8 cellular contexts compared by ENCODE assay signal in the genomic region with DNA sequence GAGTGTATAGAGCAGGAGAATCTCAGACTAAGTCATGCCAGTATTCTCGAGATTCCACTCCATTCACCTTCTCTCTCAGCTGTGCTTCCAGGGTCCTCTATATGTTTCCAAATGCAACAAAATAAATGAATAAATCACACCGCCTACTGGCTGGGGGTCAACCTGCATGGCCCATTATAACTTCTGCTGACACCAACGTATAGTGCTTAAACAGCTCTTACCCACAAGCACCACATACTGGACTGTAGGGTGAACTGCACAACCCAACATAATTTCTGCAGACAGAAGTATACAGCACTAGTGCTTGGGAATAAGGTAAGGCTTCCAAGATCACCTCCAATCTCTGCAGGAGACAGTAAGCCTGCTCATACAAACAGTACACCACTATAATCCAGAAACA. TPM values are rescaled to one million over a fixed set of nuclear protein-coding genes. Genes with fewer than 3 reads are reported as not detected.
DNase-seq lines count a peak whose midpoint lies in the region; ATAC-seq and TF ChIP-seq lines count a peak whose summit lies in the region.

No MANE protein-coding gene starts in this region.

- DNase-seq in AG08396 (ENCODE audit: low spot score) (peak; percentile 12), fibroblast of pulmonary artery (ENCODE audit: low read depth) (peak; percentile 37), NCI-H1092 treated with DMSO at 0.1 percent for 48 hours (lab: John Stamatoyannopoulos, UW) (no peak), suprapubic skin (ENCODE audit: low spot score in 2 of 2) (no peak), anterior cingulate cortex (lab: John Stamatoyannopoulos, UW) (no peak)

- TF ChIP-seq CTCF in OCI-LY1 (IDR thresholded peaks at IDR 0.05; ENCODE audit: low read length), result peak; percentile 80
- TF ChIP-seq CTCF in fibroblast of pulmonary artery (IDR thresholded peaks at IDR 0.05; ENCODE audit: low read length, missing control alignments), result peak; percentile 47
- TF ChIP-seq CTCF in suprapubic skin (IDR thresholded peaks at IDR 0.05), result no peak

- no peaks in the 10 kb centered on the region for H3K9me2 ChIP-seq in OCI-LY1 (ENCODE audit: low read depth, low read length)

- no peaks in the 10 kb centered on the region for H3K79me2 ChIP-seq in OCI-LY1 (ENCODE audit: insufficient read depth, low read length)

- H3K27ac ChIP-seq in OCI-LY1 (ENCODE audit: low read depth, low read length, poor library complexity, severe bottlenecking), result no peak overlapping the region
- no peak overlapping the region for H3K27ac ChIP-seq in suprapubic skin

- no peak for TF ChIP-seq POLR2A in suprapubic skin (IDR thresholded peaks at IDR 0.05)

- H2AFZ ChIP-seq in OCI-LY1 (ENCODE audit: low read length), result no peak overlapping the region

- no peak overlapping the region for H3K4me3 ChIP-seq in OCI-LY1 (ENCODE audit: low read depth, low read length, poor library complexity, severe bottlenecking)
- H3K4me3 ChIP-seq in fibroblast of pulmonary artery (replicated peaks; ENCODE audit: low read depth, low read length), result no peak overlapping the region
- H3K4me3 ChIP-seq in suprapubic skin, result no peak overlapping the region

- H3K9me3 ChIP-seq in OCI-LY1 (ENCODE audit: low read length) (no peaks in the 10 kb centered on the region), suprapubic skin (peaks cover 9% of the 10 kb centered on the region)

- H3K36me3 ChIP-seq in OCI-LY1 (ENCODE audit: insufficient read depth, low read length) (no peaks in the 10 kb centered on the region), suprapubic skin (no peaks in the 10 kb centered on the region)

- 58% methylated on average over 3 of the region's 3 CpGs for WGBS in suprapubic skin

- TF ChIP-seq EP300 in suprapubic skin (IDR thresholded peaks at IDR 0.05), result no peak

- H4K20me1 ChIP-seq in OCI-LY1 (ENCODE audit: insufficient read depth, low read length), result no peaks in the 10 kb centered on the region

- ATAC-seq in GM18867 (IDR thresholded peaks at IDR 0.05; ENCODE audit: unreplicated experiment) (peak; percentile 99), HG02981 (IDR thresholded peaks at IDR 0.05; ENCODE audit: unreplicated experiment) (peak; percentile 98)

- H3K27me3 ChIP-seq in OCI-LY1 (ENCODE audit: insufficient read depth, low read length), result no peaks in the 10 kb centered on the region
- H3K27me3 ChIP-seq in suprapubic skin, result no peaks in the 10 kb centered on the region

- H3F3A ChIP-seq in OCI-LY1 (ENCODE audit: insufficient read depth, low read length), result no peaks in the 10 kb centered on the region

- no peak overlapping the region for H3K4me2 ChIP-seq in OCI-LY1 (ENCODE audit: low read length)

- no peaks in the 10 kb centered on the region for H3K4me1 ChIP-seq in OCI-LY1 (ENCODE audit: insufficient read depth, low read length, severe bottlenecking)
- H3K4me1 ChIP-seq in suprapubic skin, result no peaks in the 10 kb centered on the region

- no peak overlapping the region for H3K9ac ChIP-seq in OCI-LY1 (ENCODE audit: low read length)

RNA-seq across cellular contexts. Expression of a gene that starts 33.1 kb away (rescaled TPM):
- total RNA-seq in suprapubic skin, result 1 to 10 TPM in 1 of 4 donors, under 1 TPM in 1, not detected in 2; 0.34 to 1.6 TPM

Comparison
In these comparisons a context has a peak if more than half of its experiments do, and no peak if none do; other contexts are left out.
1. DNase-seq: peak in AG08396 (single experiment) and fibroblast of pulmonary artery (single experiment); none in NCI-H1092 treated with DMSO at 0.1 percent for 48 hours (single experiment), suprapubic skin (0 of 2) and anterior cingulate cortex (0 of 58).
2. CTCF ChIP-seq: peak in OCI-LY1 (single experiment) and fibroblast of pulmonary artery (single experiment); none in suprapubic skin (0 of 2).